In the genomic region with DNA sequence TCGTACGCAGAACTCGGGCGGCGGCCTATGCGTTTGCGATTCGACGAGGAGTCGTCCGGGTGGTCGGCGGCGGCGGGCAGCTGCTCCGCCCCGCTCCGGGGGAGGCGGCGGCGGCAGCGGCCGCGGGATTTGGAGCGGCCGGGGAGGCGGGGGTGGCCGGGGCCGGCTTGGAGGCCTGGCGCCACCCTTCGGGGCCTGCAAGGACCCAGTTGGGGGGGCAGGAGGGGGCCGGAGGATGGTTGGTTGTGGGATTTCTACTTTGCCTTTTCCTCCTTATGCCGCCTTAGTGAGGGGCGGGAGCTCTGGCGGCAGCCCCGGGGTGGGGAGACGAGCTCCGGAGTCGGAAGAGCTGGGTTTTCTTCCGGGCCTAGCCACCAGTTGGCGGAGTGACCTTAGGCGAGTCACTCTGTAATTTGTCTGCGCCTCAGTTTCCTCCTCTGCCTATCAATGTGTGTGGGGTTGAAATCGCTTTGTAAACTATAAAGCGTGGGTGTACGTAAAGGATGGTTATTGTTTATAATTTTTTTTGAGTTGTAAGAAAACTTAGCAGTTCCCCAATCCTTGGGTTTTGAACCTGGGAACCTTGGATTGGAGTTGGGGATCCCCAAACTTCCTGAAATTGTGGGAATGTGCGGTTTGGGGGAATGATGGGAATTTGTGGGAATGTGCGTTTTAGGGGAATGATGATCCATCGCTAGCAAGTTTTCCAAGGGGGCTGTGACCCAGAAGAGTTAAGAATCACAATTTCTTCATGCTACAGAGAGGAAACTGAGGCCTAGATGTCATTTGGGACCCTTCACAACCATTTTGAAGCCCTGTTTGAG, we compare ENCODE assay signal across 8 cellular contexts. TPM values are rescaled to one million over a fixed set of nuclear protein-coding genes. Genes with fewer than 3 reads are reported as not detected.
DNase-seq lines count a peak whose midpoint lies in the region; ATAC-seq and TF ChIP-seq lines count a peak whose summit lies in the region.

No MANE protein-coding gene starts in this region.

- DNase-seq in AG09319 (ENCODE audit: extremely low read depth, low read depth) (peak; percentile 7), SJSA1 (ENCODE audit: low read depth in 1 of 2, low spot score in 2 of 2) (peak in 1 of 2 experiments; percentile 49), iris pigment epithelial cell (ENCODE audit: low read depth) (peak; percentile 54), NCI-H187 (lab: John Stamatoyannopoulos, UW) (no peak)
- DNase-seq in stimulated activated CD4-positive, alpha-beta T cell treated with anti-CD3 and anti-CD28 coated beads, Interleukin-2, amount 100 ng/mL, for 48 hours = peak; percentile 32 to 36

- peaks cover 71% of the 10 kb centered on the region for H3K4me1 Mint-ChIP-seq in brain

- peak overlapping the region; percentile 84 for H3K4me3 ChIP-seq in SJSA1

- H3K36me3 Mint-ChIP-seq in brain = peaks cover 94% of the 10 kb centered on the region

- H3K9me3 ChIP-seq in SJSA1 (replicated peaks) = no peaks in the 10 kb centered on the region

- H3K4me3 Mint-ChIP-seq in brain = peak overlapping the region; percentile 92 to 97 (median 94)

- TF ChIP-seq CTCF in AG09319 (IDR thresholded peaks at IDR 0.05; ENCODE audit: low read depth, low read length) = peak; percentile 4; the same call in 1 of the 2 replicates
- no peak for TF ChIP-seq CTCF in brain (conservative IDR thresholded peaks at IDR 0.05)

- H3K36me3 ChIP-seq in SJSA1 = peaks cover 85% of the 10 kb centered on the region

- peak overlapping the region; percentile 93 for H3K27ac ChIP-seq in SJSA1

- peaks cover 71 to 94% (median 82%) of the 10 kb centered on the region in 5 experiments for H3K9me3 Mint-ChIP-seq in brain

- H3K27ac Mint-ChIP-seq in brain = peak overlapping the region; percentile 62 to 97 (median 86)

- no peaks in the 10 kb centered on the region for H3K27me3 ChIP-seq in SJSA1 (replicated peaks)

- peaks cover 32% of the 10 kb centered on the region for H3K4me1 ChIP-seq in SJSA1 (replicated peaks)

- peaks cover 13% of the 10 kb centered on the region for H3K27me3 Mint-ChIP-seq in brain

- ATAC-seq in GM18873 (IDR thresholded peaks at IDR 0.05; ENCODE audit: low FRiP score, unreplicated experiment) (peak; percentile 22), HG03135 (IDR thresholded peaks at IDR 0.05; ENCODE audit: unreplicated experiment) (peak; percentile 32)

RNA-seq across cellular contexts. Expression of a gene that starts 0.7 kb away (rescaled TPM):
- total RNA-seq in SJSA1 (2014; rRNA removed; shearing (Covaris generic)) = 47.4 and 73.0 TPM in 2 replicates
- polyA plus RNA-seq in brain (ENCODE audit: insufficient read depth, low read depth, low replicate concordance) = 71.2 TPM

RNA-seq across cellular contexts. Expression of a gene that starts 1.2 kb away (rescaled TPM):
- total RNA-seq in SJSA1 (2014; rRNA removed; shearing (Covaris generic)) = 14.6 and 22.1 TPM in 2 replicates
- 32.1 TPM for polyA plus RNA-seq in brain (ENCODE audit: insufficient read depth, low read depth, low replicate concordance)

Comparison
In these comparisons a context has a peak if more than half of its experiments do, and no peak if none do; other contexts are left out.
1. DNase-seq: peak in AG09319 (single experiment), iris pigment epithelial cell (single experiment) and stimulated activated CD4-positive, alpha-beta T cell treated with anti-CD3 and anti-CD28 coated beads, Interleukin-2, amount 100 ng/mL, for 48 hours (2 of 2); none in NCI-H187 (0 of 2).